Comparison of ENCODE assay signal across 17 cellular contexts in genomic region chr14:92565718-92566115, GRCh38.
"Had no signal": no experiment of that assay in that cellular context is flagged by ENCODE, and none has a peak within 500 bp of the region (broad histone marks: within the 10 kb centered on the region; RNA-seq: fewer than 3 reads in every experiment).

No MANE protein-coding gene starts in this region.

- H3K9me3 ChIP-seq: uterus had no signal

- H3K27ac Mint-ChIP-seq: activated CD4-positive, alpha-beta memory T cell treated with anti-CD3 and anti-CD28 coated beads for 36 hours; activated T-helper 1 cell treated with anti-CD3 and anti-CD28 coated beads, Interleukin-12 subunit alpha, Interleukin-12 subunit beta, Interleukin-2, Interleukin-4 antibody, amounts not matched to agents 30 ng/mL and 10 ng/mL and 1 ng/mL, durations not matched to agents 14 hours and 24 hours and 36 hours; brain; stimulated activated naive CD8-positive, alpha-beta T cell treated with anti-CD3 and anti-CD28 coated beads, Interleukin-15, Interleukin-2, amounts not matched to agents 100 ng/mL and 50 ng/mL, for 24 hours; T-cell had no signal

- H3K27me3 ChIP-seq: uterus had no signal

- H3K36me3 ChIP-seq: uterus had no signal

- H3K4me1 Mint-ChIP-seq: brain, nephron progenitor cell had no signal

- H3K4me3 ChIP-seq: uterus had no signal

- DNase-seq: activated CD4-positive, alpha-beta memory T cell treated with anti-CD3 and anti-CD28 coated beads for 36 hours; activated CD8-positive, alpha-beta memory T cell treated with anti-CD3 and anti-CD28 coated beads, Interleukin-2, amount 50 U/mL, for 48 hours; activated naive CD4-positive, alpha-beta T cell treated with Interleukin-2 at 50 U/mL for 16 hours; cerebellar nuclear complex; dermis blood vessel endothelial cell; mammary epithelial cell; nephron progenitor cell; stimulated activated CD4-positive, alpha-beta T cell treated with anti-CD3 and anti-CD28 coated beads, Interleukin-4, amount 100 ng/mL, for 1 hour; stimulated activated CD8-positive, alpha-beta memory T cell treated with anti-CD3 and anti-CD28 coated beads, Interleukin-4, amount 100 ng/mL, for 48 hours; T-cell; T1000; uterus had no signal

- H3K4me3 Mint-ChIP-seq: activated CD4-positive, alpha-beta memory T cell treated with anti-CD3 and anti-CD28 coated beads for 36 hours; activated T-helper 1 cell treated with anti-CD3 and anti-CD28 coated beads, Interleukin-12 subunit alpha, Interleukin-12 subunit beta, Interleukin-2, Interleukin-4 antibody, amounts not matched to agents 30 ng/mL and 10 ng/mL and 1 ng/mL, durations not matched to agents 14 hours and 24 hours and 36 hours; brain; nephron progenitor cell; stimulated activated naive CD8-positive, alpha-beta T cell treated with anti-CD3 and anti-CD28 coated beads, Interleukin-15, Interleukin-2, amounts not matched to agents 100 ng/mL and 50 ng/mL, for 24 hours; T-cell had no signal

- ATAC-seq: left lobe of liver, T-cell had no signal

- H3K4me1 ChIP-seq: uterus had no signal

- H3K27me3 Mint-ChIP-seq: activated CD4-positive, alpha-beta memory T cell treated with anti-CD3 and anti-CD28 coated beads for 36 hours; brain; stimulated activated naive CD8-positive, alpha-beta T cell treated with anti-CD3 and anti-CD28 coated beads, Interleukin-15, Interleukin-2, amounts not matched to agents 100 ng/mL and 50 ng/mL, for 24 hours; T-cell had no signal

- H3K27ac ChIP-seq: uterus, VCaP had no signal
